ENCODE assay signal across 23 cellular contexts in genomic region chr7:68692511-68692910, GRCh38.
DNase-seq lines count a peak whose midpoint lies in the region; ATAC-seq, FAIRE-seq and TF ChIP-seq lines count a peak whose summit lies in the region.
"Had no signal": no experiment of that assay in that cellular context is flagged by ENCODE, and none has a peak within 500 bp of the region (broad histone marks: within the 10 kb centered on the region; RNA-seq: fewer than 3 reads in every experiment).

No MANE protein-coding gene starts in this region.

- peak overlapping the region; percentile 72 for H3K9ac ChIP-seq in skeletal muscle satellite cell (ENCODE audit: low read depth, low read length)
- H3K9ac ChIP-seq: BLaER1 had no signal

- no peak for FAIRE-seq in RCC 7860 (lab: Jason Lieb, UNC)
- FAIRE-seq: A204.1, HepG2 had no signal

- no peaks in the 10 kb centered on the region for H3K27me3 ChIP-seq in AG04450 (ENCODE audit: control insufficient read depth, insufficient read depth, low read length)
- H3K27me3 ChIP-seq in foreskin keratinocyte = no peaks in the 10 kb centered on the region
- H3K27me3 ChIP-seq in skeletal muscle satellite cell (ENCODE audit: control insufficient read depth, insufficient read depth, low read length) = no peaks in the 10 kb centered on the region
- H3K27me3 ChIP-seq: BLaER1 had no signal

- peak overlapping the region; percentile 71 for H3K4me2 ChIP-seq in skeletal muscle satellite cell (ENCODE audit: low read length)
- H3K4me2 ChIP-seq: BLaER1 had no signal

- H3K9me3 ChIP-seq in AG04450 (ENCODE audit: control insufficient read depth, insufficient read depth, low read length) (no peaks in the 10 kb centered on the region), skeletal muscle satellite cell (replicated peaks; ENCODE audit: low read length) (no peaks in the 10 kb centered on the region)
- H3K9me3 ChIP-seq: BLaER1 had no signal

- no peak for TF ChIP-seq CTCF in AG04450 (IDR thresholded peaks at IDR 0.05; ENCODE audit: low read depth, low read length)
- no peak for TF ChIP-seq CTCF in foreskin keratinocyte (conservative IDR thresholded peaks at IDR 0.05)

- DNase-seq in AG04450 (ENCODE audit: low read depth, low spot score) = no peak
- DNase-seq in RCC 7860 (ENCODE audit: low spot score) = peak; percentile 28
- DNase-seq in foreskin keratinocyte = no peak
- no peak for DNase-seq in SKM-1 treated with dmso at 0.1 percent for 144 hours (lab: John Stamatoyannopoulos, UW; ENCODE audit: unreplicated experiment)
- no peak for DNase-seq in activated CD8-positive, alpha-beta memory T cell treated with anti-CD3 and anti-CD28 coated beads, Interleukin-2, amount 50 U/mL, for 4 hours
- DNase-seq: CD4-positive, alpha-beta T cell; COR-L47; DMS79; H7; KG1; NCI-H1092; NCI-H1436; NCI-H187 treated with DMSO at 0.1 percent for 48 hours; NCI-H2227 treated with DMSO at 0.1 percent for 48 hours; NCI-H510A treated with DMSO at 0.1 percent for 48 hours; NCI-H748 treated with DMSO at 0.1 percent for 48 hours had no signal

- H3K36me3 ChIP-seq in skeletal muscle satellite cell (ENCODE audit: insufficient read depth, low read length) = no peaks in the 10 kb centered on the region
- H3K36me3 ChIP-seq: BLaER1 had no signal

- POLR2A ChIA-PET in AG04450 (lab: Yijun Ruan, JAX) = interaction anchor here (1.4 kb wide), 1 partner anchor 8 kb away, joined by 5 read pairs; no protein-coding TSS in a partner anchor

- H3K27ac ChIP-seq in AG04450 (ENCODE audit: low read depth, low read length) = peak overlapping the region; percentile 71
- H3K27ac ChIP-seq in foreskin keratinocyte = peak overlapping the region; percentile 60
- H3K27ac ChIP-seq: BLaER1, HL-60 had no signal

- no peak overlapping the region for H3K4me3 ChIP-seq in AG04450 (ENCODE audit: low read depth, low read length)
- H3K4me3 ChIP-seq in skeletal muscle satellite cell (ENCODE audit: low read length) = peak overlapping the region; percentile 37
- H3K4me3 ChIP-seq: BLaER1 had no signal

- ATAC-seq in foreskin keratinocyte (no peak), HG02642 (IDR thresholded peaks at IDR 0.05; ENCODE audit: poor library complexity, unreplicated experiment) (no peak)
- ATAC-seq: HepG2, Right ventricle myocardium inferior had no signal

- H3K4me1 ChIP-seq in foreskin keratinocyte (peaks cover 14% of the 10 kb centered on the region), skeletal muscle satellite cell (ENCODE audit: control insufficient read depth, insufficient read depth, low read length) (peaks cover 31% of the 10 kb centered on the region)
- H3K4me1 ChIP-seq: BLaER1 had no signal

- CTCF ChIA-PET in AG04450 (lab: Charles Lee) = interaction anchor here (0.6 kb wide), 1 partner anchor 51 kb away, joined by 5 read pairs; no protein-coding TSS in a partner anchor
